19 cellular contexts compared by ENCODE assay signal in genomic region chr3:42578054-42578453, GRCh38.
"Had no signal": no experiment of that assay in that cellular context is flagged by ENCODE, and none has a peak within 500 bp of the region (broad histone marks: within the 10 kb centered on the region; RNA-seq: fewer than 3 reads in every experiment).

No MANE protein-coding gene starts in this region.

- H3K4me3 Mint-ChIP-seq: mesothelial cell of epicardium had no signal

- H3K27ac Mint-ChIP-seq: mesothelial cell of epicardium had no signal

- DNase-seq: dermis blood vessel endothelial cell; dorsolateral prefrontal cortex; effector CD4-positive, alpha-beta T cell; effector memory CD4-positive, alpha-beta T cell; foreskin keratinocyte; head of caudate nucleus; heart right ventricle; hippocampal formation; left cardiac atrium; left lung; left ventricle myocardium superior; lower lobe of right lung; mesenchymal stem cell; mucosa of descending colon; naive B cell had no signal

- H3K4me3 ChIP-seq: coronary artery, dorsolateral prefrontal cortex, esophagus muscularis mucosa, gastroesophageal sphincter, heart right ventricle, left lung, lower lobe of right lung, mucosa of descending colon had no signal

- H3K27me3 ChIP-seq: dorsolateral prefrontal cortex, esophagus muscularis mucosa, foreskin keratinocyte, gastroesophageal sphincter, heart right ventricle, left lung had no signal

- ATAC-seq: foreskin keratinocyte, gastroesophageal sphincter, heart right ventricle, left cardiac atrium, left lung, left ventricle myocardium superior, lower lobe of right lung, mucosa of descending colon had no signal

- H3K27me3 Mint-ChIP-seq: naive B cell had no signal

- H3K27ac ChIP-seq: coronary artery, dorsolateral prefrontal cortex, esophagus muscularis mucosa, foreskin keratinocyte, gastroesophageal sphincter, heart right ventricle, left lung, lower lobe of right lung had no signal
